Comparison of ENCODE assay signal across 8 cellular contexts in genomic region chr5:88883059-88883565, GRCh38. TPM values are rescaled to one million over a fixed set of nuclear protein-coding genes. Genes with fewer than 3 reads are reported as not detected.
DNase-seq lines count a peak whose midpoint lies in the region; ATAC-seq and TF ChIP-seq lines count a peak whose summit lies in the region.

TSS of gene MEF2C (minus strand) at chr5:88883184. CDS start at chr5:88823788, 59,396 bp downstream.

- peak within 1 kb of the TSS; percentile 98 for H3K4me2 ChIP-seq in Karpas-422 (ENCODE audit: low read depth, low read length, poor library complexity, severe bottlenecking)
- H3K4me2 ChIP-seq in smooth muscle cell, result peak within 1 kb of the TSS; percentile 94

- DNase-seq in COR-L47 (lab: John Stamatoyannopoulos, UW) (peak; percentile 71), Karpas-422 (peak; percentile 94), SK-MEL-5 (ENCODE audit: low read depth, low spot score) (peak; percentile 86), coronary artery (ENCODE audit: low spot score) (peak; percentile 90), kidney glomerular epithelial cell (lab: John Stamatoyannopoulos, UW) (peak; percentile 84), smooth muscle cell (lab: John Stamatoyannopoulos, UW; ENCODE audit: unreplicated experiment) (peak; percentile 39)

- H4K20me1 ChIP-seq in Karpas-422 (ENCODE audit: insufficient read depth, low read depth, low read length), result no peaks in the 10 kb centered on the region
- H4K20me1 ChIP-seq in smooth muscle cell (ENCODE audit: low read depth), result no peaks in the 10 kb centered on the region

- no peaks in the 10 kb centered on the region for H3K9me3 ChIP-seq in Karpas-422 (ENCODE audit: low read length)
- no peaks in the 10 kb centered on the region for H3K9me3 ChIP-seq in smooth muscle cell (replicated peaks; ENCODE audit: low read depth)

- ATAC-seq in GM19463 (IDR thresholded peaks at IDR 0.05; ENCODE audit: unreplicated experiment) (peak; percentile 42), HG03108 (IDR thresholded peaks at IDR 0.05; ENCODE audit: unreplicated experiment) (no peak)

- H3K4me3 ChIP-seq in Karpas-422 (ENCODE audit: low read length) (peak within 1 kb of the TSS; percentile 94), coronary artery (peak within 1 kb of the TSS; percentile 82), smooth muscle cell (peak within 1 kb of the TSS; percentile 79)

- peak within 1 kb of the TSS; percentile 86 for H3K9ac ChIP-seq in Karpas-422 (ENCODE audit: low read length)
- peak within 1 kb of the TSS; percentile 53 for H3K9ac ChIP-seq in smooth muscle cell (ENCODE audit: low read depth)

- peaks cover 55% of the 10 kb centered on the region for H3K79me2 ChIP-seq in Karpas-422 (ENCODE audit: low read length)
- H3K79me2 ChIP-seq in smooth muscle cell (ENCODE audit: low read depth), result no peaks in the 10 kb centered on the region

- in situ Hi-C loops in SK-MEL-5 (cut with HindIII; ENCODE audit: low pct_unique_long_range_greater_than_20kb, low sequenced_read_pairs), result no loop called here

- no peaks in the 10 kb centered on the region for H3K9me2 ChIP-seq in Karpas-422 (replicated peaks; ENCODE audit: insufficient read depth, low read length)

- peak within 1 kb of the TSS; percentile 91 for H3K27ac ChIP-seq in Karpas-422 (ENCODE audit: low read length)
- peak within 1 kb of the TSS; percentile 83 to 90 for H3K27ac ChIP-seq in coronary artery
- H3K27ac ChIP-seq in smooth muscle cell (ENCODE audit: low read depth), result peak within 1 kb of the TSS; percentile 8

- H3K36me3 ChIP-seq in Karpas-422 (ENCODE audit: insufficient read depth, low read length), result no peaks in the 10 kb centered on the region
- H3K36me3 ChIP-seq in smooth muscle cell (ENCODE audit: low read depth), result no peaks in the 10 kb centered on the region

- no peaks in the 10 kb centered on the region for H3F3A ChIP-seq in smooth muscle cell (ENCODE audit: low read depth)

- WGBS in smooth muscle cell (ENCODE audit: low lambda C conversion rate), result under 1% methylated on average over 27 of the region's 41 CpGs

- H2AFZ ChIP-seq in Karpas-422 (ENCODE audit: low read length), result no peak within 1 kb of the TSS
- H2AFZ ChIP-seq in smooth muscle cell (ENCODE audit: low read depth), result peak within 1 kb of the TSS; percentile 74

- H3K4me1 ChIP-seq in Karpas-422 (ENCODE audit: low read length) (peaks cover 63% of the 10 kb centered on the region), smooth muscle cell (ENCODE audit: low read depth) (no peaks in the 10 kb centered on the region)

- H3K27me3 ChIP-seq in Karpas-422 (ENCODE audit: low read length), result no peaks in the 10 kb centered on the region
- H3K27me3 ChIP-seq in smooth muscle cell (ENCODE audit: low read depth), result no peaks in the 10 kb centered on the region

- TF ChIP-seq CTCF in coronary artery (IDR thresholded peaks at IDR 0.05) (no peak), smooth muscle cell (IDR thresholded peaks at IDR 0.05; ENCODE audit: borderline replicate concordance, insufficient read depth, poor library complexity, severe bottlenecking) (no peak)

RNA-seq across cellular contexts. Expression of gene MEF2C, which starts in this region (rescaled TPM):
- total RNA-seq in Karpas-422 (2014; rRNA removed; shearing (Covaris generic); ENCODE audit: low replicate concordance), result 105 and 171 TPM in 2 replicates
- 34.2 and 35.1 TPM in 2 replicates for total RNA-seq in SK-MEL-5 (2014; rRNA removed; shearing (Covaris generic))
- polyA plus RNA-seq in SK-MEL-5 (2015; cell fraction: cytosol; rRNA removed), result 18.1 and 18.3 TPM in 2 replicates
- polyA plus RNA-seq in SK-MEL-5 (2015; cell fraction: nucleus; rRNA removed), result 12.2 and 16.3 TPM in 2 replicates
- 10.7 and 14.0 TPM in 2 replicates for total RNA-seq in smooth muscle cell
- 8.1 and 11.4 TPM in 2 replicates for polyA plus RNA-seq in smooth muscle cell

Comparison
In these comparisons a context has a peak if more than half of its experiments do, and no peak if none do; other contexts are left out.
1. DNase-seq: peak in every context shown above with its lines; median percentile 94 in Karpas-422; 90 in coronary artery; 86 in SK-MEL-5; 84 in kidney glomerular epithelial cell; 71 in COR-L47; 39 in smooth muscle cell.
2. H3K27ac ChIP-seq: peak in every context shown above with its lines; median percentile 91 in Karpas-422; 86 in coronary artery; 8 in smooth muscle cell.